In the genomic region with DNA sequence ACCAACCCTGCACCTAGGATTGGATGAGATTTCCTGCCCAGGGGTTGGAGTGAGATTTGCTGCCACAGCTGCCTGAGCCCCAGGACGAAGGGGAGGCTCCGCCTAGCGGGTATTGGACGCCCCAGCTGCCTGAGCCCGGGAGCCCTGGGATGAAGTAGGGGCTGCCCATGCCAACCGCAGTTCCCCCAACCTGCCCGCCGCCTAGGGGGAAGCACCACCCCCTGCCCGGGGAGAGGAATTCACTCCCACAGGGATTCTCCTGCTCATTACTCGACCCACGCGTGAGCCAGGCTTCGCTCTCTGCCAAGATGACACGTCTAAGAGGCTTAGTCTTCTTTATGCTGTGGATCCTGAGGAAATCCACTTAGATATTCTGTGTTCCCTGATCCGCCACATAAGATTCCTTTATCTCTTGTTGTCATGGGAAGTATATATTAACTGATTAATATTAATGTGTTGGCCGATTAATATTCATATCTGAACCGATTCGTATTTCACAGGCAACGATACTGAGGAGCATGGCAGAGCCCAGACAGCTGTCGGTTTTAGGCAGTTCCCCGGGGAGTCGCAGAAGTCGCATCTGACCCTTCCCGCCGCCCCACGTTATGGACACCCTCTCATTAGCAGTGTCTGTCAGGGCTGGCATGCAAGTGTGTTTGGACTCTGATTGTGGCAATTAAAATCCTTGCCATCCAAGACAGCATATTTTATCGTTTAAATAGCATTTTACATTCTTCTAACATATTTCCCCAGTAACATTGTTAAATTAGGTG, we compare ENCODE assay signal across 21 cellular contexts. TPM values are rescaled to one million over a fixed set of nuclear protein-coding genes. Genes with fewer than 3 reads are reported as not detected.
DNase-seq lines count a peak whose midpoint lies in the region; ATAC-seq and TF ChIP-seq lines count a peak whose summit lies in the region.
"Had no signal": no experiment of that assay in that cellular context is flagged by ENCODE, and none has a peak within 500 bp of the region (broad histone marks: within the 10 kb centered on the region; RNA-seq: fewer than 3 reads in every experiment).

No MANE protein-coding gene starts in this region.

- H4K12ac ChIP-seq in trophoblast cell (ENCODE audit: low read depth, low read length) = no peak overlapping the region

- peaks cover 12% of the 10 kb centered on the region for H3K27me3 Mint-ChIP-seq in Caco-2 (ENCODE audit: insufficient read depth, unreplicated experiment)

- no peak overlapping the region for H4K8ac ChIP-seq in trophoblast cell (ENCODE audit: low read depth, low read length)

- DNase-seq in A673 (ENCODE audit: low spot score) (peak; percentile 22), D341Med (ENCODE audit: low spot score) (peak; percentile 71), NCI-H69 (lab: John Stamatoyannopoulos, UW) (peak; percentile 45), head of caudate nucleus (peak in 37 of 42 donors; percentile 22 to 84 (median 56)), Caco-2 (no peak), trophoblast cell (no peak)
- DNase-seq: C1 segment of cervical spinal cord; CD8-positive, alpha-beta T cell; DND-41; H7; Kasumi-1; MG63; NCI-H1694 treated with DMSO at 0.1 percent for 48 hours; NCI-H2081 treated with DMSO at 0.1 percent for 48 hours; NCI-H345; NCI-H526 treated with DMSO at 0.1 percent for 48 hours; NK-92 treated with Interleukin-12 subunit alpha and Interleukin-12 subunit beta, amount 100 ng/mL, for 24 hours; SIG-M5 had no signal

- no peaks in the 10 kb centered on the region for H3K79me2 ChIP-seq in trophoblast cell (ENCODE audit: control insufficient read depth, insufficient read depth, low read length, poor library complexity)

- no peak overlapping the region for H3K4me2 ChIP-seq in trophoblast cell (ENCODE audit: low read length)

- H3K9me3 ChIP-seq in A673 (ENCODE audit: low read depth, low read length, poor library complexity, severe bottlenecking) (no peaks in the 10 kb centered on the region), Caco-2 (no peaks in the 10 kb centered on the region), trophoblast cell (ENCODE audit: insufficient read depth, low read depth, low read length) (no peaks in the 10 kb centered on the region)
- H3K9me3 ChIP-seq: MG63 had no signal

- H2BK12ac ChIP-seq in trophoblast cell (ENCODE audit: low read length) = no peak overlapping the region

- H3K4me3 ChIP-seq in A673 (ENCODE audit: low read depth, low read length, poor library complexity, severe bottlenecking) (no peak overlapping the region), Caco-2 (ENCODE audit: low read depth, low read length) (no peak overlapping the region), trophoblast cell (ENCODE audit: low read depth, low read length) (no peak overlapping the region)
- H3K4me3 ChIP-seq: MG63 had no signal

- BruUV-seq in A673 (replicated peaks; lab: Mats Ljungman, UMichigan) (no TSS peak), Caco-2 (replicated peaks; lab: Mats Ljungman, UMichigan) (no TSS peak)

- intact Hi-C loops in A673 (cut with micrococcal nuclease; ENCODE audit: unreplicated experiment) = no loop called here
- intact Hi-C loops in head of caudate nucleus (cut with DNase I) = no loop called here
- intact Hi-C loops in Caco-2 (cut with micrococcal nuclease; ENCODE audit: unreplicated experiment) = no loop called here

- H3K4me1 ChIP-seq in A673 (ENCODE audit: insufficient read depth, low read length, poor library complexity, severe bottlenecking) (peaks cover 29% of the 10 kb centered on the region), Caco-2 (no peaks in the 10 kb centered on the region), trophoblast cell (ENCODE audit: control insufficient read depth in 1 of 2, insufficient read depth in 2 of 2, low read length in 2 of 2) (no peaks in the 10 kb centered on the region)

- no peak overlapping the region for H3K9ac ChIP-seq in trophoblast cell (ENCODE audit: low read length)

- H3K36me3 Mint-ChIP-seq in Caco-2 (ENCODE audit: insufficient read depth, unreplicated experiment) = no peaks in the 10 kb centered on the region
- H3K36me3 Mint-ChIP-seq: CD8-positive, alpha-beta T cell had no signal

- no peaks in the 10 kb centered on the region for H3K79me1 ChIP-seq in trophoblast cell (ENCODE audit: low read length)

- no peak overlapping the region for H3K23ac ChIP-seq in trophoblast cell (ENCODE audit: low read length)

- no peaks in the 10 kb centered on the region for H3K27me3 ChIP-seq in A673 (replicated peaks; ENCODE audit: insufficient read depth, low read depth, low read length, poor library complexity)
- H3K27me3 ChIP-seq in Caco-2 (replicated peaks; ENCODE audit: control insufficient read depth, insufficient read depth, low read length) = no peaks in the 10 kb centered on the region; the same call in 1 of the 2 replicates
- no peaks in the 10 kb centered on the region for H3K27me3 ChIP-seq in trophoblast cell (ENCODE audit: insufficient read depth, low read length)

- H2AFZ ChIP-seq in trophoblast cell (ENCODE audit: insufficient read depth, low read length, poor library complexity) = no peak overlapping the region

- H2BK5ac ChIP-seq in trophoblast cell (ENCODE audit: low read depth, low read length, poor library complexity) = no peak overlapping the region

- H3K4me3 Mint-ChIP-seq in Caco-2 (ENCODE audit: unreplicated experiment) = no peak overlapping the region
- H3K4me3 Mint-ChIP-seq: CD8-positive, alpha-beta T cell had no signal

- no peak for ATAC-seq in HG02852 (IDR thresholded peaks at IDR 0.05; ENCODE audit: unreplicated experiment)
- ATAC-seq: CD8-positive, alpha-beta T cell; SK-N-SH treated with all-trans-retinoic acid at 6 μM for 48 hours had no signal

- H3K4ac ChIP-seq in trophoblast cell (ENCODE audit: low read depth, low read length) = no peak overlapping the region

- POLR2A ChIA-PET in A673 (lab: Charles Lee; ENCODE audit: low non-redundant PET) = interaction anchor here (0.8 kb wide), 1 partner anchor 1555 kb away, joined by 12 read pairs; no protein-coding TSS in a partner anchor
- POLR2A ChIA-PET in Caco-2 (lab: Charles Lee) = no interaction called here

- no peaks in the 10 kb centered on the region for H3K36me3 ChIP-seq in A673 (ENCODE audit: insufficient read depth, low read length, poor library complexity, severe bottlenecking)
- H3K36me3 ChIP-seq in Caco-2 (ENCODE audit: control insufficient read depth, insufficient read depth, low read length) = no peaks in the 10 kb centered on the region
- H3K36me3 ChIP-seq in trophoblast cell (ENCODE audit: control insufficient read depth in 1 of 2, insufficient read depth in 2 of 2, low read length in 2 of 2) = no peaks in the 10 kb centered on the region
- H3K36me3 ChIP-seq: MG63 had no signal

- no peak overlapping the region for H3K14ac ChIP-seq in trophoblast cell (ENCODE audit: low read length)

- no peak overlapping the region for H2AK5ac ChIP-seq in trophoblast cell (ENCODE audit: low read length)

- H3K9me3 Mint-ChIP-seq in Caco-2 (ENCODE audit: unreplicated experiment) = no peaks in the 10 kb centered on the region
- H3K9me3 Mint-ChIP-seq: CD8-positive, alpha-beta T cell had no signal

- H3K4me1 Mint-ChIP-seq in Caco-2 (ENCODE audit: low read depth, unreplicated experiment) = no peaks in the 10 kb centered on the region

- TF ChIP-seq CTCF in A673 (conservative IDR thresholded peaks at IDR 0.05; ENCODE audit: low read depth, low read length) (peak; percentile 34), Caco-2 (IDR thresholded peaks at IDR 0.05; ENCODE audit: insufficient read depth in 1 of 2, low read depth in 1 of 2, low read length in 1 of 2, severe bottlenecking in 1 of 2, unreplicated experiment in 1 of 2) (peak in 1 of 2 experiments; percentile 13)

- no CpG with 5 or more reads among the region's 27 CpGs for WGBS in trophoblast cell (ENCODE audit: extremely low coverage, insufficient coverage, insufficient read length)

- no peak overlapping the region for H2BK120ac ChIP-seq in trophoblast cell (ENCODE audit: insufficient read depth, low read length, poor library complexity)

- H4K91ac ChIP-seq in trophoblast cell (ENCODE audit: low read depth, low read length) = no peak overlapping the region

- no peak overlapping the region for H3K27ac Mint-ChIP-seq in Caco-2 (ENCODE audit: unreplicated experiment)
- H3K27ac Mint-ChIP-seq: CD8-positive, alpha-beta T cell had no signal

- no peak overlapping the region for H3K18ac ChIP-seq in trophoblast cell (ENCODE audit: low read length)

- CTCF ChIA-PET in A673 (lab: Charles Lee) = no interaction called here
- CTCF ChIA-PET in Caco-2 (lab: Charles Lee) = no interaction called here

- H3K27ac ChIP-seq in A673 (ENCODE audit: low read depth, low read length, poor library complexity, severe bottlenecking) = no peak overlapping the region
- no peak overlapping the region for H3K27ac ChIP-seq in trophoblast cell (ENCODE audit: low read depth, low read length)
- H3K27ac ChIP-seq: RWPE1 had no signal

RNA-seq across cellular contexts. Expression of gene KCTD15, which starts 44.5 kb away (rescaled TPM):
- total RNA-seq in A673 (2021) (8.9 and 9.9 TPM in 2 replicates), Caco-2 (2022) (20.6 and 34.6 TPM in 2 replicates)
- polyA plus RNA-seq in trophoblast cell (2013) = 13.5 and 14.1 TPM in 2 replicates

Comparison
In these comparisons a context has a peak if more than half of its experiments do, and no peak if none do; other contexts are left out.
1. DNase-seq: peak in A673 (single experiment), D341Med (single experiment), NCI-H69 (single experiment) and head of caudate nucleus (37 of 42); none in Caco-2 (0 of 2) and trophoblast cell (0 of 2).